Comparison of ENCODE assay signal across 23 cellular contexts in the genomic region with DNA sequence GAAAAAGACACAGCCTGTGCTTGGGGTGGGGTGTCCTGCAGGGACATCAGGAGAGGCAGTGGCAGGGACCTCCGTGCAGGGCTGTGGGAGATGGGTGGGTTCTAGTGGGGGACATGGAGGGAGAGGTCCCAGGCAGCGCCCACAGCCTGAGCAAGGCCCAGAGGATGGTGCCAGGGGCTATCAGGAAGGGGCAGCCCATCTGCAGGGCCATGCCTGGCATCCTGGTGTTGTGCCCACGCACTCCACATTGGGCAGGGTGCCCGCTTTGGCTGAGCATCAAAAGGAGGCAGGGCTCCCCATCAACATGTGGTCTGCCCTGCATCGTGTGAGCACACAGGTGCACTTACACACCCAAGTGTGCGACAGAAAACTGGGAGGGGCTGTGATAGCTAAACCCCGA.
"Had no signal": no experiment of that assay in that cellular context is flagged by ENCODE, and none has a peak within 500 bp of the region (broad histone marks: within the 10 kb centered on the region; RNA-seq: fewer than 3 reads in every experiment).

No MANE protein-coding gene starts in this region.

- H3K9me3 ChIP-seq: lower lobe of right lung, tibial nerve, vagina had no signal

- H3K27ac ChIP-seq: coronary artery, foreskin keratinocyte, lower lobe of right lung, tibial nerve, vagina had no signal

- ATAC-seq: activated naive CD8-positive, alpha-beta T cell treated with anti-CD3 and anti-CD28 coated beads, Interleukin-2, amount 50 U/mL, for 24 hours; activated T-helper 17 cell treated with anti-CD3 and anti-CD28 coated beads, Interleukin-2, amount 50 U/mL, for 72 hours; foreskin keratinocyte; stimulated activated naive CD8-positive, alpha-beta T cell treated with anti-CD3 and anti-CD28 coated beads, Interleukin-15, Interleukin-2, amounts not matched to agents 100 U/mL and 50 U/mL, for 24 hours had no signal

- H3K4me3 ChIP-seq: coronary artery, lower lobe of right lung, tibial nerve, vagina had no signal

- H3K27me3 ChIP-seq: foreskin keratinocyte, tibial nerve, vagina had no signal

- H3K4me1 ChIP-seq: foreskin keratinocyte, lower lobe of right lung had no signal

- FAIRE-seq: islet of Langerhans had no signal

- DNase-seq: activated CD4-positive, alpha-beta T cell treated with anti-CD3 and anti-CD28 coated beads for 48 hours; activated CD4-positive, CD25-positive, alpha-beta regulatory T cell; activated CD8-positive, alpha-beta T cell treated with anti-CD3 and anti-CD28 coated beads for 36 hours; activated naive CD4-positive, alpha-beta T cell treated with anti-CD3 and anti-CD28 coated beads, Interleukin-2, amount 10 ng/mL, durations not matched to agents 7 days and 5 days; activated naive CD8-positive, alpha-beta T cell treated with anti-CD3 and anti-CD28 coated beads, Interleukin-2, amount 50 U/mL, for 24 hours; activated T-cell treated with anti-CD3 and anti-CD28 coated beads, Interleukin-2, amount 50 U/mL, for 1 hour; anterior cingulate cortex; foreskin keratinocyte; hippocampal formation; left cardiac atrium; lower lobe of right lung; nucleus accumbens; posterior cingulate gyrus; retina; stimulated activated CD4-positive, alpha-beta T cell treated with anti-CD3 and anti-CD28 coated beads, Interleukin-12 subunit alpha, Interleukin-12 subunit beta, amount 100 ng/mL, for 4 hours; stimulated activated CD4-positive, alpha-beta T cell treated with anti-CD3 and anti-CD28 coated beads, Interleukin-2, amount 100 ng/mL, for 24 hours; stimulated activated naive CD8-positive, alpha-beta T cell treated with anti-CD3 and anti-CD28 coated beads, Interleukin-15, Interleukin-2, amounts not matched to agents 100 U/mL and 50 U/mL, for 24 hours; T-helper 9 cell had no signal

- H3K36me3 ChIP-seq: lower lobe of right lung, vagina had no signal
